ENCODE assay signal across 23 cellular contexts in the genomic region with DNA sequence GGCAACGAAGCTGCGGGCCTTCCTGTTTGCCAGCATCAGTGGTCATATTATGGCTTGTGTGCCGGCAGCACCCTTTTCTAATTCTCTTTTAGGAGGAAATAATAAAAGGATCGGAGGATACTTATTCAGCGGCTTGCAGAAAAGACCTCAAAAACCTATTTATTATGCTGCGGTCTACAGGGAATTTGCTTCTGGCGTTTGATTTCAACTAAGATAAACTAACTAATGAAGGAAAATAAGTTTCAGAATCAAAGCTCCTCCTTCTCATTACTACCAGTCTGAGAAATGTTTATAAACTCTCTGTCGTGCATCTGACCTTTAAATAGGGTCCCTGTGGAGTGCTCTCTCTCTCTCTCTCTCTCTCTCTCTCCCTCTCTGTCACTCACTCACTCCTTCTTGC.
"Had no signal": no experiment of that assay in that cellular context is flagged by ENCODE, and none has a peak within 500 bp of the region (broad histone marks: within the 10 kb centered on the region; RNA-seq: fewer than 3 reads in every experiment).

No MANE protein-coding gene starts in this region.

- ATAC-seq: activated CD4-positive, alpha-beta T cell treated with anti-CD3 and anti-CD28 coated beads for 36 hours; activated CD8-positive, alpha-beta T cell treated with anti-CD3 and anti-CD28 coated beads for 36 hours; activated T-helper 17 cell treated with anti-CD3 and anti-CD28 coated beads, Interleukin-2, amount 50 U/mL, for 72 hours; body of pancreas; left lobe of liver; stimulated activated naive CD8-positive, alpha-beta T cell treated with anti-CD3 and anti-CD28 coated beads, Interleukin-15, amount 100 ng/mL, for 72 hours; WTC11 had no signal

- H3K4me1 Mint-ChIP-seq: activated CD4-positive, alpha-beta T cell treated with anti-CD3 and anti-CD28 coated beads for 36 hours; activated naive CD8-positive, alpha-beta T cell treated with anti-CD3 and anti-CD28 coated beads, Interleukin-2, amount 10 ng/mL, durations not matched to agents 7 days and 5 days; activated T-helper 17 cell treated with anti-CD3 and anti-CD28 coated beads, Interleukin-2, amount 50 U/mL, for 72 hours; endodermal cell; stimulated activated naive CD8-positive, alpha-beta T cell treated with anti-CD3 and anti-CD28 coated beads, Interleukin-15, amount 100 ng/mL, for 72 hours had no signal

- H3K36me3 ChIP-seq: colonic mucosa, thoracic aorta, upper lobe of left lung had no signal

- DNase-seq: activated CD4-positive, alpha-beta T cell treated with anti-CD3 and anti-CD28 coated beads for 36 hours; activated CD8-positive, alpha-beta T cell treated with anti-CD3 and anti-CD28 coated beads for 36 hours; activated naive CD4-positive, alpha-beta T cell treated with Interleukin-2 at 50 U/mL for 16 hours; activated naive CD8-positive, alpha-beta T cell treated with anti-CD3 and anti-CD28 coated beads, Interleukin-2, amount 10 ng/mL, durations not matched to agents 7 days and 5 days; activated T-cell treated with anti-CD3 and anti-CD28 coated beads, Interleukin-2, amount 50 U/mL, for 1 hour; amygdala; body of pancreas; caudate nucleus; colonic mucosa; endodermal cell; islet precursor cell; occipital lobe; stimulated activated CD4-positive, alpha-beta T cell treated with anti-CD3 and anti-CD28 coated beads, Interleukin-12 subunit alpha, Interleukin-12 subunit beta, amount 100 ng/mL, for 4 hours; stimulated activated CD4-positive, alpha-beta T cell treated with anti-CD3 and anti-CD28 coated beads, Interleukin-1b, Interleukin-23, amount 100 ng/mL, for 48 hours; stimulated activated naive CD8-positive, alpha-beta T cell treated with anti-CD3 and anti-CD28 coated beads, Interleukin-15, amount 100 ng/mL, for 72 hours; upper lobe of left lung had no signal

- H3K9me3 ChIP-seq: body of pancreas, colonic mucosa, thoracic aorta, upper lobe of left lung had no signal

- H3K27me3 ChIP-seq: body of pancreas, colonic mucosa, upper lobe of left lung had no signal

- H3K9me3 Mint-ChIP-seq: activated CD8-positive, alpha-beta T cell treated with anti-CD3 and anti-CD28 coated beads for 36 hours; endodermal cell; T-helper 2 cell treated with Interferon-gamma antibody and Interleukin-4, amounts not matched to agents 5 μg/mL and 100 μg/mL, for 36 hours had no signal

- H3K27me3 Mint-ChIP-seq: activated CD8-positive, alpha-beta T cell treated with anti-CD3 and anti-CD28 coated beads for 36 hours; activated naive CD8-positive, alpha-beta T cell treated with anti-CD3 and anti-CD28 coated beads, Interleukin-2, amount 10 ng/mL, durations not matched to agents 7 days and 5 days; stimulated activated naive CD8-positive, alpha-beta T cell treated with anti-CD3 and anti-CD28 coated beads, Interleukin-15, amount 100 ng/mL, for 72 hours had no signal

- H3K27ac Mint-ChIP-seq: activated CD4-positive, alpha-beta T cell treated with anti-CD3 and anti-CD28 coated beads for 36 hours; activated CD8-positive, alpha-beta T cell treated with anti-CD3 and anti-CD28 coated beads for 36 hours; activated naive CD8-positive, alpha-beta T cell treated with anti-CD3 and anti-CD28 coated beads, Interleukin-2, amount 10 ng/mL, durations not matched to agents 7 days and 5 days; activated T-helper 17 cell treated with anti-CD3 and anti-CD28 coated beads, Interleukin-2, amount 50 U/mL, for 72 hours; endodermal cell; progenitor cell of endocrine pancreas; stimulated activated naive CD8-positive, alpha-beta T cell treated with anti-CD3 and anti-CD28 coated beads, Interleukin-15, amount 100 ng/mL, for 72 hours; T-helper 2 cell treated with Interferon-gamma antibody and Interleukin-4, amounts not matched to agents 5 μg/mL and 100 μg/mL, for 36 hours; WTC11 had no signal

- H3K4me3 ChIP-seq: body of pancreas, colonic mucosa, lung, thoracic aorta, upper lobe of left lung had no signal

- H3K36me3 Mint-ChIP-seq: activated naive CD8-positive, alpha-beta T cell treated with anti-CD3 and anti-CD28 coated beads, Interleukin-2, amount 10 ng/mL, durations not matched to agents 7 days and 5 days had no signal

- H3K4me3 Mint-ChIP-seq: activated CD4-positive, alpha-beta T cell treated with anti-CD3 and anti-CD28 coated beads for 36 hours; activated CD8-positive, alpha-beta T cell treated with anti-CD3 and anti-CD28 coated beads for 36 hours; activated naive CD8-positive, alpha-beta T cell treated with anti-CD3 and anti-CD28 coated beads, Interleukin-2, amount 10 ng/mL, durations not matched to agents 7 days and 5 days; activated T-helper 17 cell treated with anti-CD3 and anti-CD28 coated beads, Interleukin-2, amount 50 U/mL, for 72 hours; endodermal cell; stimulated activated naive CD8-positive, alpha-beta T cell treated with anti-CD3 and anti-CD28 coated beads, Interleukin-15, amount 100 ng/mL, for 72 hours; T-helper 2 cell treated with Interferon-gamma antibody and Interleukin-4, amounts not matched to agents 5 μg/mL and 100 μg/mL, for 36 hours; WTC11 had no signal
